8 cellular contexts compared by ENCODE assay signal in the genomic region with DNA sequence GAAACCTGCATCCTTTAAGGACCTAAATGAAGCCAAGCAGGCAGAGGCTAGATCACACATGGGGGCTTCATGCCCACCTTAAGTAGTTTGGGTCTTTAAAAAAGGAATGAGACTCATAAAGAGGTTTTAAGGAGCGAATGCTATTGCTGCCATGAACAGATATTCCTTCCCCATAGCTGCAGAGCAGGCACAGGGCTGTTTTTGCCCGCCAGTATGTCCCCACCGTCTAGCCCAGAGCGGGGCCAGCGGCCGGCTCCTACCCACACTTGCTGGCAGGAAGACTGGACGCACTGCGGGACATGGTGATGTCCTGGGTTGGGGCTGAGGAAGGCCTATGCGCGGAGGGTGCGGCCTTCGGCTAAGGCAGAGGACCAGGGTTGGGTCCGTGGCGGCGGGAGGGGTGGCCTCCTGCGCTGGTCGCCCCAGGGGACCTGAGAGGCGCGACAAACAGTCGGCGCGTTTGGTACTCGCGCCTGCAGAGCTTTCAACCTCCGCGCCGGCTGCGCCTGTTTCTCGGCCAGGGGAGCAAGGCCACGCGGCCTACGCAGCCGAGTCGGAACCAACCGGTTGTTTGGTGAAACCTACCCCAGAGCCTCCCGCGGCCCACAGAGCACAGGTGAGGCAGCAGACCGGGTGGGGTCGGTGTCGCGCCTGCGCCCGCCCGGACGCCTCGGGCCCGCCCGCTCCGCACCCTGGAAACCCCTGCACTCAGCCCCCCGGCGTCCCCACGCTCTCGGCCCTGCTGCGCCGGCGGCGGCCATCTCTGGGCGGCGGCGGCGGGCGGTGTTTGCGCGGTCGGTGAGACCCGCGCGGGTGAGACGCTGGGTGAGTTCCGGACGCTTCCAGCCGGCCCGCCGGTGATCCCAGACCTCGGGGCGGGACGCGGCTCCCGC. TPM values are rescaled to one million over a fixed set of nuclear protein-coding genes. Genes with fewer than 3 reads are reported as not detected.
A peak's percentile ranks its signal among the peaks of the same experiment; 100 is the strongest.
DNase-seq lines count a peak whose midpoint lies in the region; ATAC-seq and TF ChIP-seq lines count a peak whose summit lies in the region.

TSS of gene FAIM (plus strand) at position 450 of the 893 bp plus-strand sequence. CDS start 10,956 bp downstream, outside the sequence.

- intact Hi-C loops in mucosa of descending colon (cut with DNase I, micrococcal nuclease), result no loop called here

- ATAC-seq in GM19035 (IDR thresholded peaks at IDR 0.05; ENCODE audit: unreplicated experiment), result peak; percentile 82
- ATAC-seq in HG03196 (IDR thresholded peaks at IDR 0.05; ENCODE audit: unreplicated experiment), result peak; percentile 61
- ATAC-seq in mucosa of descending colon, result peak; percentile 84

- TF ChIP-seq CTCF in C4-2B (conservative IDR thresholded peaks at IDR 0.05) (no peak), epithelial cell of esophagus (IDR thresholded peaks at IDR 0.05; ENCODE audit: insufficient read depth, low read depth, low read length, missing control alignments) (no peak), mucosa of descending colon (IDR thresholded peaks at IDR 0.05) (no peak)

- DNase-seq in NCI-H748 treated with DMSO at 0.1 percent for 48 hours (lab: John Stamatoyannopoulos, UW) (peak; percentile 22), activated T-cell treated with anti-CD3 and anti-CD28 coated beads for 1 hour (ENCODE audit: low read depth) (peak; percentile 49), epithelial cell of esophagus (ENCODE audit: low read depth) (peak; percentile 54), mucosa of descending colon (peak; percentile 72 to 84 (median 81))
- DNase-seq in stimulated activated CD8-positive, alpha-beta memory T cell treated with anti-CD3 and anti-CD28 coated beads, Interleukin-4, amount 100 ng/mL, for 1 hour (ENCODE audit: low read depth in 2 of 2, low spot score in 1 of 2), result peak; percentile 22 to 33

- H3K4me1 ChIP-seq in mucosa of descending colon (ENCODE audit: low read depth), result peaks cover 8% of the 10 kb centered on the region

- no peaks in the 10 kb centered on the region for H3K36me3 ChIP-seq in mucosa of descending colon (ENCODE audit: low read depth)

- peak within 1 kb of the TSS; percentile 99 for H3K27ac ChIP-seq in C4-2B

- H3K4me3 ChIP-seq in epithelial cell of esophagus (ENCODE audit: low read length) (peak within 1 kb of the TSS; percentile 60), mucosa of descending colon (peak within 1 kb of the TSS; percentile 31)

- H3K9me3 ChIP-seq in mucosa of descending colon, result no peaks in the 10 kb centered on the region

RNA-seq across cellular contexts. Expression of gene FAIM, which starts in this region (rescaled TPM):
- total RNA-seq in mucosa of descending colon, result 1 to 10 TPM; 3.9 to 7.8 (median 5.0) TPM

Comparison
In these comparisons a context has a peak if more than half of its experiments do, and no peak if none do; other contexts are left out.
1. Peak in every context shown above with its lines: DNase-seq, ATAC-seq, H3K4me3 ChIP-seq and H3K27ac ChIP-seq.
2. DNase-seq: peak in every context shown above with its lines; median percentile 81 in mucosa of descending colon; 54 in epithelial cell of esophagus; 49 in activated T-cell treated with anti-CD3 and anti-CD28 coated beads for 1 hour; 28 in stimulated activated CD8-positive, alpha-beta memory T cell treated with anti-CD3 and anti-CD28 coated beads, Interleukin-4, amount 100 ng/mL, for 1 hour; 22 in NCI-H748 treated with DMSO at 0.1 percent for 48 hours.